30 cellular contexts compared by ENCODE assay signal in genomic region chr21:28266061-28266460, GRCh38.
"Had no signal": no experiment of that assay in that cellular context is flagged by ENCODE, and none has a peak within 500 bp of the region (broad histone marks: within the 10 kb centered on the region; RNA-seq: fewer than 3 reads in every experiment).

No MANE protein-coding gene starts in this region.

- FAIRE-seq: endometrium, endothelial cell of umbilical vein had no signal

- H3K36me3 ChIP-seq: adrenal gland, cardiac muscle cell, colonic mucosa, esophagus squamous epithelium, gastroesophageal sphincter had no signal

- H3K4me3 ChIP-seq: adrenal gland, body of pancreas, cardiac muscle cell, colonic mucosa, esophagus squamous epithelium, gastroesophageal sphincter had no signal

- H3K4me1 ChIP-seq: adrenal gland, colonic mucosa had no signal

- H3K9me3 ChIP-seq: adrenal gland, body of pancreas, colonic mucosa, esophagus squamous epithelium, gastroesophageal sphincter had no signal

- H3K27ac ChIP-seq: adrenal gland, body of pancreas, cardiac muscle cell, colonic mucosa, epithelial cell of prostate, esophagus squamous epithelium, gastroesophageal sphincter had no signal

- H3K27me3 ChIP-seq: adrenal gland, body of pancreas, cardiac muscle cell, colonic mucosa, esophagus squamous epithelium, gastroesophageal sphincter had no signal

- ATAC-seq: activated CD4-positive, alpha-beta T cell treated with anti-CD3 and anti-CD28 coated beads for 36 hours; activated CD8-positive, alpha-beta memory T cell treated with anti-CD3 and anti-CD28 coated beads, Interleukin-2, amount 10 ng/mL, durations not matched to agents 7 days and 5 days; activated CD8-positive, alpha-beta T cell treated with anti-CD3 and anti-CD28 coated beads, Interleukin-2, amount 10 ng/mL, durations not matched to agents 7 days and 5 days; activated T-cell treated with anti-CD3 and anti-CD28 coated beads, Interleukin-2, amount 50 U/mL, for 72 hours; body of pancreas; gastroesophageal sphincter had no signal

- DNase-seq: activated CD4-positive, alpha-beta memory T cell treated with anti-CD3 and anti-CD28 coated beads for 36 hours; activated CD4-positive, alpha-beta T cell treated with anti-CD3 and anti-CD28 coated beads for 36 hours; activated CD4-positive, alpha-beta T cell treated with anti-CD3 and anti-CD28 coated beads, Interleukin-2, amount 10 ng/mL, durations not matched to agents 24 days and 14 days; activated CD4-positive, CD25-positive, alpha-beta regulatory T cell; activated CD4-positive, CD25-positive, alpha-beta regulatory T cell treated with anti-CD3 and anti-CD28 coated beads, Interleukin-2, amount 50 U/mL, for 72 hours; activated CD8-positive, alpha-beta memory T cell treated with anti-CD3 and anti-CD28 coated beads, Interleukin-2, amount 10 ng/mL, durations not matched to agents 7 days and 5 days; activated CD8-positive, alpha-beta memory T cell treated with anti-CD3 and anti-CD28 coated beads, Interleukin-2, amount 50 U/mL, for 4 hours; activated CD8-positive, alpha-beta T cell treated with anti-CD3 and anti-CD28 coated beads, Interleukin-2, amount 10 ng/mL, durations not matched to agents 7 days and 5 days; activated gamma-delta T cell; activated naive CD4-positive, alpha-beta T cell; activated naive CD4-positive, alpha-beta T cell treated with anti-CD3 and anti-CD28 coated beads, Interleukin-2, amount 10 ng/mL, durations not matched to agents 7 days and 5 days; activated T-cell treated with anti-CD3 and anti-CD28 coated beads for 4 hours; activated T-cell treated with anti-CD3 and anti-CD28 coated beads, Interleukin-2, amount 50 U/mL, for 24 hours; activated T-cell treated with anti-CD3 and anti-CD28 coated beads, Interleukin-2, amount 50 U/mL, for 72 hours; adrenal gland; amygdala; aorta; body of pancreas; central memory CD4-positive, alpha-beta T cell; cerebellar nuclear complex; colonic mucosa; effector CD8-positive, alpha-beta T cell; esophagus squamous epithelium; foreskin melanocyte; T-helper 2 cell had no signal
